ENCODE assay signal across 28 cellular contexts in genomic region chr10:98060079-98060478, GRCh38.
"Had no signal": no experiment of that assay in that cellular context is flagged by ENCODE, and none has a peak within 500 bp of the region (broad histone marks: within the 10 kb centered on the region; RNA-seq: fewer than 3 reads in every experiment).

No MANE protein-coding gene starts in this region.

- H3K27ac Mint-ChIP-seq: stimulated activated effector memory CD8-positive, alpha-beta T cell treated with anti-CD3 and anti-CD28 coated beads, Interleukin-12 subunit alpha, Interleukin-12 subunit beta, amount 100 ng/mL, for 72 hours; stimulated activated memory B cell treated with anti-CD40 and anti-IgM and Interleukin-4, amounts not matched to agents 10 μg/mL and 1 μg/mL and 100 μg/mL, for 72 hours; stimulated activated naive B cell treated with anti-CD40 and anti-IgM and Interleukin-4, amounts not matched to agents 10 μg/mL and 1 μg/mL and 100 μg/mL, for 72 hours; stimulated activated naive CD8-positive, alpha-beta T cell treated with anti-CD3 and anti-CD28 coated beads, Interleukin-15, amount 100 ng/mL, for 72 hours; stimulated activated naive CD8-positive, alpha-beta T cell treated with anti-CD3 and anti-CD28 coated beads, Interleukin-15, Interleukin-2, amounts not matched to agents 100 ng/mL and 50 ng/mL, for 24 hours; type B pancreatic cell had no signal

- H3K4me3 ChIP-seq: stomach, suprapubic skin, testis, thoracic aorta, thyroid gland, tibial artery, tibial nerve, transverse colon, upper lobe of left lung, upper lobe of right lung, uterus, vagina had no signal

- H3K4me1 ChIP-seq: stomach, suprapubic skin, testis, thyroid gland, tibial artery, transverse colon, upper lobe of left lung, upper lobe of right lung, uterus, vagina had no signal

- ATAC-seq: stimulated activated effector memory CD8-positive, alpha-beta T cell treated with anti-CD3 and anti-CD28 coated beads, Interleukin-12 subunit alpha, Interleukin-12 subunit beta, amount 100 ng/mL, for 72 hours; stimulated activated memory B cell treated with anti-CD40 and anti-IgM and Interleukin-4, amounts not matched to agents 10 μg/mL and 1 μg/mL and 100 μg/mL, for 72 hours; stimulated activated naive B cell treated with anti-CD40 and anti-IgM and Interleukin-4, amounts not matched to agents 10 μg/mL and 1 μg/mL and 100 μg/mL, for 72 hours; stimulated activated naive CD8-positive, alpha-beta T cell treated with anti-CD3 and anti-CD28 coated beads, Interleukin-15, amount 100 ng/mL, for 72 hours; stimulated activated naive CD8-positive, alpha-beta T cell treated with anti-CD3 and anti-CD28 coated beads, Interleukin-15, Interleukin-2, amounts not matched to agents 100 U/mL and 50 U/mL, for 24 hours; upper lobe of right lung had no signal

- H3K36me3 Mint-ChIP-seq: stimulated activated effector memory CD8-positive, alpha-beta T cell treated with anti-CD3 and anti-CD28 coated beads, Interleukin-12 subunit alpha, Interleukin-12 subunit beta, amount 100 ng/mL, for 72 hours; stimulated activated memory B cell treated with anti-CD40 and anti-IgM and Interleukin-4, amounts not matched to agents 10 μg/mL and 1 μg/mL and 100 μg/mL, for 72 hours; stimulated activated naive B cell treated with anti-CD40 and anti-IgM and Interleukin-4, amounts not matched to agents 10 μg/mL and 1 μg/mL and 100 μg/mL, for 72 hours; type B pancreatic cell had no signal

- FAIRE-seq: urothelium cell line had no signal

- DNase-seq: stimulated activated CD4-positive, alpha-beta T cell treated with anti-CD3 and anti-CD28 coated beads, Interleukin-2, amount 100 ng/mL, for 48 hours; stimulated activated CD4-positive, alpha-beta T cell treated with anti-CD3 and anti-CD28 coated beads, Interleukin-4, amount 100 ng/mL, for 1 hour; stimulated activated CD4-positive, alpha-beta T cell treated with anti-CD3 and anti-CD28 coated beads, Interleukin-4, amount 100 ng/mL, for 24 hours; stimulated activated CD4-positive, alpha-beta T cell treated with anti-CD3 and anti-CD28 coated beads, Interleukin-4, amount 100 ng/mL, for 4 hours; stimulated activated CD8-positive, alpha-beta memory T cell treated with anti-CD3 and anti-CD28 coated beads, Interleukin-4, amount 100 ng/mL, for 48 hours; stimulated activated naive B cell treated with anti-CD40 and anti-IgM and Interleukin-4, amounts not matched to agents 10 μg/mL and 1 μg/mL and 100 μg/mL, for 72 hours; stimulated activated naive CD4-positive, alpha-beta T cell; stimulated activated naive CD4-positive, alpha-beta T cell treated with Interleukin-2 at 50 U/mL for 16 hours; stimulated activated naive CD8-positive, alpha-beta T cell treated with anti-CD3 and anti-CD28 coated beads, Interleukin-15, amount 100 ng/mL, for 72 hours; stimulated activated naive CD8-positive, alpha-beta T cell treated with anti-CD3 and anti-CD28 coated beads, Interleukin-15, Interleukin-2, amounts not matched to agents 100 U/mL and 50 U/mL, for 24 hours; stomach; testis; thyroid gland; tibial artery; transverse colon; trophoblast cell; upper lobe of left lung; upper lobe of right lung; uterus had no signal

- H3K27me3 ChIP-seq: testis, thyroid gland, transverse colon, upper lobe of left lung, upper lobe of right lung, uterus, vagina had no signal

- H3K36me3 ChIP-seq: stomach, suprapubic skin, thoracic aorta, thyroid gland, tibial artery, tibial nerve, transverse colon, upper lobe of left lung, upper lobe of right lung, uterus, vagina had no signal

- H3K9me3 Mint-ChIP-seq: stimulated activated effector memory CD8-positive, alpha-beta T cell treated with anti-CD3 and anti-CD28 coated beads, Interleukin-12 subunit alpha, Interleukin-12 subunit beta, amount 100 ng/mL, for 72 hours; type B pancreatic cell had no signal

- H3K27ac ChIP-seq: stomach, suprapubic skin, testis, thoracic aorta, thyroid gland, tibial artery, tibial nerve, transverse colon, upper lobe of left lung, upper lobe of right lung, uterus, vagina had no signal

- H3K4me1 Mint-ChIP-seq: stimulated activated naive CD8-positive, alpha-beta T cell treated with anti-CD3 and anti-CD28 coated beads, Interleukin-15, amount 100 ng/mL, for 72 hours had no signal

- H3K4me3 Mint-ChIP-seq: stimulated activated effector memory CD8-positive, alpha-beta T cell treated with anti-CD3 and anti-CD28 coated beads, Interleukin-12 subunit alpha, Interleukin-12 subunit beta, amount 100 ng/mL, for 72 hours; stimulated activated memory B cell treated with anti-CD40 and anti-IgM and Interleukin-4, amounts not matched to agents 10 μg/mL and 1 μg/mL and 100 μg/mL, for 72 hours; stimulated activated naive B cell treated with anti-CD40 and anti-IgM and Interleukin-4, amounts not matched to agents 10 μg/mL and 1 μg/mL and 100 μg/mL, for 72 hours; stimulated activated naive CD8-positive, alpha-beta T cell treated with anti-CD3 and anti-CD28 coated beads, Interleukin-15, amount 100 ng/mL, for 72 hours; stimulated activated naive CD8-positive, alpha-beta T cell treated with anti-CD3 and anti-CD28 coated beads, Interleukin-15, Interleukin-2, amounts not matched to agents 100 ng/mL and 50 ng/mL, for 24 hours; type B pancreatic cell had no signal
